Comparison of ENCODE assay signal across 17 cellular contexts in genomic region chr6:23170044-23170443, GRCh38.
"Had no signal": no experiment of that assay in that cellular context is flagged by ENCODE, and none has a peak within 500 bp of the region (broad histone marks: within the 10 kb centered on the region; RNA-seq: fewer than 3 reads in every experiment).

No MANE protein-coding gene starts in this region.

- H3K27me3 ChIP-seq: ovary, stomach had no signal

- H3K4me1 Mint-ChIP-seq: naive B cell had no signal

- H3K4me3 Mint-ChIP-seq: naive B cell had no signal

- H3K27me3 Mint-ChIP-seq: naive B cell had no signal

- H3K4me1 ChIP-seq: left ventricle myocardium inferior, lower lobe of right lung, stomach had no signal

- H3K4me3 ChIP-seq: left ventricle myocardium inferior, lower lobe of right lung, ovary, stomach had no signal

- H3K36me3 ChIP-seq: left ventricle myocardium inferior, lower lobe of right lung, ovary, stomach had no signal

- H3K27ac ChIP-seq: left ventricle myocardium inferior, lower lobe of right lung, ovary, stomach had no signal

- H3K27ac Mint-ChIP-seq: naive B cell had no signal

- H3K9me3 ChIP-seq: lower lobe of right lung, ovary, stomach had no signal

- H3K36me3 Mint-ChIP-seq: naive B cell had no signal

- DNase-seq: cerebellar nuclear complex; dermis blood vessel endothelial cell; erythroblast; kidney; left cardiac atrium; left ventricle myocardium inferior; lower lobe of right lung; mesenchymal stem cell; naive B cell; ovary; right cardiac atrium; small intestine; stimulated activated CD4-positive, alpha-beta T cell treated with anti-CD3 and anti-CD28 coated beads, Interleukin-12 subunit alpha, Interleukin-12 subunit beta, amount 100 ng/mL, for 4 hours; stimulated activated naive CD4-positive, alpha-beta T cell; stomach; substantia nigra; trophoblast cell had no signal
